In genomic region chr4:10055871-10056270, GRCh38 we compare ENCODE assay signal across 23 cellular contexts.
"Had no signal": no experiment of that assay in that cellular context is flagged by ENCODE, and none has a peak within 500 bp of the region (broad histone marks: within the 10 kb centered on the region; RNA-seq: fewer than 3 reads in every experiment).

No MANE protein-coding gene starts in this region.

- H3K9me3 Mint-ChIP-seq: activated CD4-positive, alpha-beta memory T cell treated with anti-CD3 and anti-CD28 coated beads, Interleukin-2, amount 10 ng/mL, durations not matched to agents 7 days and 5 days; activated CD4-positive, alpha-beta T cell treated with anti-CD3 and anti-CD28 coated beads, Interleukin-2, amount 10 ng/mL, durations not matched to agents 24 days and 14 days; activated naive CD4-positive, alpha-beta T cell treated with anti-CD3 and anti-CD28 coated beads, Interleukin-2, amount 50 U/mL, for 24 hours; activated T-helper 1 cell treated with anti-CD3 and anti-CD28 coated beads, Interleukin-12 subunit alpha, Interleukin-12 subunit beta, Interleukin-2, Interleukin-4 antibody, amounts not matched to agents 30 ng/mL and 10 ng/mL and 1 ng/mL, durations not matched to agents 14 hours and 24 hours and 36 hours; stimulated activated naive CD8-positive, alpha-beta T cell treated with anti-CD3 and anti-CD28 coated beads, Interleukin-15, Interleukin-2, amounts not matched to agents 100 ng/mL and 50 ng/mL, for 24 hours had no signal

- H3K36me3 ChIP-seq: adrenal gland, breast epithelium, colonic mucosa, prostate gland, right atrium auricular region, thyroid gland, vagina had no signal

- H3K27me3 Mint-ChIP-seq: activated CD4-positive, alpha-beta memory T cell treated with anti-CD3 and anti-CD28 coated beads, Interleukin-2, amount 10 ng/mL, durations not matched to agents 7 days and 5 days; activated CD4-positive, alpha-beta T cell treated with anti-CD3 and anti-CD28 coated beads, Interleukin-2, amount 10 ng/mL, durations not matched to agents 24 days and 14 days; activated naive CD4-positive, alpha-beta T cell treated with anti-CD3 and anti-CD28 coated beads, Interleukin-2, amount 50 U/mL, for 24 hours; naive thymus-derived CD4-positive, alpha-beta T cell; stimulated activated naive CD8-positive, alpha-beta T cell treated with anti-CD3 and anti-CD28 coated beads, Interleukin-15, Interleukin-2, amounts not matched to agents 100 ng/mL and 50 ng/mL, for 24 hours had no signal

- H3K4me1 Mint-ChIP-seq: activated CD4-positive, alpha-beta memory T cell treated with anti-CD3 and anti-CD28 coated beads, Interleukin-2, amount 10 ng/mL, durations not matched to agents 7 days and 5 days; activated naive CD4-positive, alpha-beta T cell treated with anti-CD3 and anti-CD28 coated beads, Interleukin-2, amount 50 U/mL, for 24 hours had no signal

- H3K4me1 ChIP-seq: adrenal gland, breast epithelium, colonic mucosa, prostate gland, vagina had no signal

- ATAC-seq: activated CD4-positive, CD25-positive, alpha-beta regulatory T cell treated with anti-CD3 and anti-CD28 coated beads, Interleukin-2, amount 50 U/mL, for 24 hours; left lobe of liver; naive thymus-derived CD4-positive, alpha-beta T cell had no signal

- H3K27ac Mint-ChIP-seq: activated CD4-positive, alpha-beta memory T cell treated with anti-CD3 and anti-CD28 coated beads, Interleukin-2, amount 10 ng/mL, durations not matched to agents 7 days and 5 days; activated CD4-positive, alpha-beta T cell treated with anti-CD3 and anti-CD28 coated beads, Interleukin-2, amount 10 ng/mL, durations not matched to agents 24 days and 14 days; activated naive CD4-positive, alpha-beta T cell treated with anti-CD3 and anti-CD28 coated beads, Interleukin-2, amount 50 U/mL, for 24 hours; activated T-helper 1 cell treated with anti-CD3 and anti-CD28 coated beads, Interleukin-12 subunit alpha, Interleukin-12 subunit beta, Interleukin-2, Interleukin-4 antibody, amounts not matched to agents 30 ng/mL and 10 ng/mL and 1 ng/mL, durations not matched to agents 14 hours and 24 hours and 36 hours; stimulated activated naive CD8-positive, alpha-beta T cell treated with anti-CD3 and anti-CD28 coated beads, Interleukin-15, Interleukin-2, amounts not matched to agents 100 ng/mL and 50 ng/mL, for 24 hours had no signal

- DNase-seq: activated CD4-positive, alpha-beta memory T cell treated with anti-CD3 and anti-CD28 coated beads, Interleukin-2, amount 10 ng/mL, durations not matched to agents 7 days and 5 days; activated CD4-positive, alpha-beta T cell treated with anti-CD3 and anti-CD28 coated beads, Interleukin-2, amount 10 ng/mL, durations not matched to agents 24 days and 14 days; activated gamma-delta T cell; adrenal gland; colonic mucosa; dorsolateral prefrontal cortex; foreskin fibroblast; naive thymus-derived CD4-positive, alpha-beta T cell; stimulated activated CD4-positive, alpha-beta T cell treated with anti-CD3 and anti-CD28 coated beads, Interleukin-12 subunit alpha, Interleukin-12 subunit beta, amount 100 ng/mL, for 4 hours; stimulated activated CD4-positive, alpha-beta T cell treated with anti-CD3 and anti-CD28 coated beads, Interleukin-4, amount 100 ng/mL, for 4 hours; substantia nigra; thyroid gland had no signal

- H3K4me3 ChIP-seq: adrenal gland, breast epithelium, colonic mucosa, dorsolateral prefrontal cortex, lung, prostate gland, right atrium auricular region, thyroid gland, vagina had no signal

- H3K27ac ChIP-seq: colonic mucosa, dorsolateral prefrontal cortex, prostate gland, vagina, VCaP had no signal

- H3K9me3 ChIP-seq: adrenal gland, breast epithelium, colonic mucosa, prostate gland, right atrium auricular region, thyroid gland, vagina had no signal

- H3K4me3 Mint-ChIP-seq: activated CD4-positive, alpha-beta memory T cell treated with anti-CD3 and anti-CD28 coated beads, Interleukin-2, amount 10 ng/mL, durations not matched to agents 7 days and 5 days; activated CD4-positive, alpha-beta T cell treated with anti-CD3 and anti-CD28 coated beads, Interleukin-2, amount 10 ng/mL, durations not matched to agents 24 days and 14 days; activated naive CD4-positive, alpha-beta T cell treated with anti-CD3 and anti-CD28 coated beads, Interleukin-2, amount 50 U/mL, for 24 hours; activated T-helper 1 cell treated with anti-CD3 and anti-CD28 coated beads, Interleukin-12 subunit alpha, Interleukin-12 subunit beta, Interleukin-2, Interleukin-4 antibody, amounts not matched to agents 30 ng/mL and 10 ng/mL and 1 ng/mL, durations not matched to agents 14 hours and 24 hours and 36 hours; naive thymus-derived CD4-positive, alpha-beta T cell; stimulated activated naive CD8-positive, alpha-beta T cell treated with anti-CD3 and anti-CD28 coated beads, Interleukin-15, Interleukin-2, amounts not matched to agents 100 ng/mL and 50 ng/mL, for 24 hours had no signal

- H3K27me3 ChIP-seq: adrenal gland, breast epithelium, colonic mucosa, dorsolateral prefrontal cortex, right atrium auricular region, thyroid gland, vagina had no signal
